ENCODE assay signal across 15 cellular contexts in the genomic region with DNA sequence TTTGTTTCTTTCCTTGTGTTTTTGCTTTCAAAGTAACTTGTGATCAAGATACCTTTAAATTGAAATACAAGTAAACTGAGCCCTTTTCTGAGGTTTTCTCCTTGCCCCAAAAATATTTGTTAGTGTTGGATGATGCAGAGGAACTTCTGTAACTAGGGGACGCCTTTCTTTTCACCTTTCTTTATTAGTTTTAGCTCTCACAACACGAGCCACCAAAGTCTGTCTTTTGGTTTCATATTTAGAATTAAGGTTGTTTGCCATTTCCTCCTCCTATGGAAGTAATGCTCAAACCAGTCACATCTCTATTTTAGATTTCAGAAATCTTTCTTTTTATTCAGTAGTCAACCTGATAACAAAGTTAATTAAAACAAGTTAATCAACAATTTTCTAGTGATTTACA.
A peak's percentile ranks its signal among the peaks of the same experiment; 100 is the strongest.
DNase-seq lines count a peak whose midpoint lies in the region; TF ChIP-seq lines count a peak whose summit lies in the region.
"Had no signal": no experiment of that assay in that cellular context is flagged by ENCODE, and none has a peak within 500 bp of the region (broad histone marks: within the 10 kb centered on the region; RNA-seq: fewer than 3 reads in every experiment).

No MANE protein-coding gene starts in this region.

- H4K20me1 ChIP-seq in KMS-11 (ENCODE audit: insufficient read depth) (no peaks in the 10 kb centered on the region), OCI-LY3 (ENCODE audit: insufficient read depth, low read length) (no peaks in the 10 kb centered on the region), neural progenitor cell (ENCODE audit: low read depth) (no peaks in the 10 kb centered on the region), osteoblast (ENCODE audit: insufficient read depth, low read length) (no peaks in the 10 kb centered on the region)

- DNase-seq in neural progenitor cell (ENCODE audit: low spot score) = no peak
- DNase-seq in NOMO-1 treated with DMSO at 0.1 percent for 48 hours (lab: John Stamatoyannopoulos, UW; ENCODE audit: unreplicated experiment) = no peak
- DNase-seq in NCI-H748 treated with DMSO at 0.1 percent for 48 hours (lab: John Stamatoyannopoulos, UW) = no peak
- DNase-seq in osteoblast (ENCODE audit: insufficient read length, low spot score, missing footprints) = no peak
- DNase-seq: BE2C; CD4-positive, alpha-beta memory T cell; DMS153; DMS79 treated with DMSO at 0.1 percent for 48 hours; EL; HCEC 1CT had no signal

- peak overlapping the region; percentile 49 for H3K4me3 ChIP-seq in ACC112 (ENCODE audit: low read depth, low read length)
- no peak overlapping the region for H3K4me3 ChIP-seq in KMS-11 (IDR thresholded peaks at IDR 0.05; ENCODE audit: insufficient read depth, low read depth, low read length)
- H3K4me3 ChIP-seq in OCI-LY3 (ENCODE audit: low read length) = peak overlapping the region; percentile 75
- no peak overlapping the region for H3K4me3 ChIP-seq in neural progenitor cell
- no peak overlapping the region for H3K4me3 ChIP-seq in osteoblast (ENCODE audit: insufficient read depth, low read length)

- TF ChIP-seq CTCF in KMS-11 (conservative IDR thresholded peaks at IDR 0.05; ENCODE audit: low read depth, low read length) (no peak), OCI-LY3 (IDR thresholded peaks at IDR 0.05; ENCODE audit: low read depth, low read length) (0 out of 2 replicates have a peak, but pooled peaks have one; percentile 5), neural progenitor cell (IDR thresholded peaks at IDR 0.05) (no peak), osteoblast (IDR thresholded peaks at IDR 0.05; ENCODE audit: extremely low read depth, low read depth, low read length) (no peak)

- H3K4me2 ChIP-seq in KMS-11 = peak overlapping the region; percentile 16; the same call in 1 of the 2 replicates
- peak overlapping the region; percentile 85 for H3K4me2 ChIP-seq in OCI-LY3 (ENCODE audit: low read length)
- H3K4me2 ChIP-seq in neural progenitor cell = no peak overlapping the region
- no peak overlapping the region for H3K4me2 ChIP-seq in osteoblast (ENCODE audit: insufficient read depth, low read length)

- H3K36me3 Mint-ChIP-seq in neural progenitor cell = no peaks in the 10 kb centered on the region
- H3K36me3 Mint-ChIP-seq: CD4-positive, alpha-beta memory T cell had no signal

- no peaks in the 10 kb centered on the region for H3K9me3 Mint-ChIP-seq in neural progenitor cell

- H3K79me2 ChIP-seq in ACC112 (ENCODE audit: control insufficient read depth, insufficient read depth, low read length, unreplicated experiment) (no peaks in the 10 kb centered on the region), KMS-11 (ENCODE audit: insufficient read depth, low read depth) (no peaks in the 10 kb centered on the region), OCI-LY3 (ENCODE audit: low read length) (no peaks in the 10 kb centered on the region), neural progenitor cell (ENCODE audit: low read depth) (no peaks in the 10 kb centered on the region), osteoblast (ENCODE audit: insufficient read depth, low read length) (no peaks in the 10 kb centered on the region)

- H3K4me1 Mint-ChIP-seq in neural progenitor cell = no peaks in the 10 kb centered on the region

- H3K27me3 Mint-ChIP-seq in neural progenitor cell (ENCODE audit: insufficient read depth, low read depth) = no peaks in the 10 kb centered on the region
- H3K27me3 Mint-ChIP-seq: CD4-positive, alpha-beta memory T cell had no signal

- H3K4me1 ChIP-seq in ACC112 (ENCODE audit: control insufficient read depth, insufficient read depth, low read length, unreplicated experiment) (no peaks in the 10 kb centered on the region), KMS-11 (ENCODE audit: low read depth, poor library complexity, severe bottlenecking) (no peaks in the 10 kb centered on the region), OCI-LY3 (ENCODE audit: low read length) (peaks cover 14% of the 10 kb centered on the region), neural progenitor cell (no peaks in the 10 kb centered on the region), osteoblast (ENCODE audit: insufficient read depth, low read length) (no peaks in the 10 kb centered on the region)
- H3K4me1 ChIP-seq: BE2C had no signal

- H3K27me3 ChIP-seq in ACC112 (ENCODE audit: insufficient read depth, low read length) (no peaks in the 10 kb centered on the region), KMS-11 (ENCODE audit: insufficient read depth, low read depth) (no peaks in the 10 kb centered on the region), OCI-LY3 (ENCODE audit: low read depth, low read length) (no peaks in the 10 kb centered on the region), neural progenitor cell (no peaks in the 10 kb centered on the region), osteoblast (ENCODE audit: insufficient read depth, low read length) (no peaks in the 10 kb centered on the region)
- H3K27me3 ChIP-seq: BE2C had no signal

- no peak overlapping the region for H3K4me3 Mint-ChIP-seq in neural progenitor cell
- H3K4me3 Mint-ChIP-seq: CD4-positive, alpha-beta memory T cell had no signal

- H3K9ac ChIP-seq in KMS-11 (no peak overlapping the region), OCI-LY3 (ENCODE audit: low read length) (peak overlapping the region; percentile 53), neural progenitor cell (no peak overlapping the region)

- no peak overlapping the region for H2AFZ ChIP-seq in ACC112 (ENCODE audit: low read length, unreplicated experiment)
- peak overlapping the region; percentile 29; the same call in 1 of the 2 replicates for H2AFZ ChIP-seq in KMS-11 (ENCODE audit: low read depth)
- H2AFZ ChIP-seq in OCI-LY3 (ENCODE audit: low read depth, low read length) = peak overlapping the region; percentile 91
- H2AFZ ChIP-seq in neural progenitor cell (replicated peaks) = peak overlapping the region; percentile 22
- H2AFZ ChIP-seq in osteoblast (ENCODE audit: low read length) = no peak overlapping the region

- H3K27ac ChIP-seq in ACC112 (ENCODE audit: low read depth, low read length) (no peak overlapping the region), KMS-11 (no peak overlapping the region), OCI-LY3 (ENCODE audit: low read length) (peak overlapping the region; percentile 27), neural progenitor cell (no peak overlapping the region), osteoblast (ENCODE audit: low read depth, low read length) (no peak overlapping the region)
- H3K27ac ChIP-seq: C4-2B, HL-60 had no signal

- H3K36me3 ChIP-seq in ACC112 (ENCODE audit: insufficient read depth, low read length) (no peaks in the 10 kb centered on the region), KMS-11 (ENCODE audit: insufficient read depth) (no peaks in the 10 kb centered on the region), OCI-LY3 (replicated peaks; ENCODE audit: low read depth, low read length) (no peaks in the 10 kb centered on the region), neural progenitor cell (no peaks in the 10 kb centered on the region), osteoblast (ENCODE audit: insufficient read depth, low read length) (no peaks in the 10 kb centered on the region)
- H3K36me3 ChIP-seq: BE2C had no signal

- H3F3A ChIP-seq in neural progenitor cell (ENCODE audit: low read depth) = no peaks in the 10 kb centered on the region

- H3K27ac Mint-ChIP-seq in neural progenitor cell = no peak overlapping the region
- H3K27ac Mint-ChIP-seq: CD4-positive, alpha-beta memory T cell had no signal

- H3K9me3 ChIP-seq in OCI-LY3 (ENCODE audit: insufficient read depth, low read length) = no peaks in the 10 kb centered on the region
- no peaks in the 10 kb centered on the region for H3K9me3 ChIP-seq in neural progenitor cell (ENCODE audit: low read depth)
- no peaks in the 10 kb centered on the region for H3K9me3 ChIP-seq in osteoblast (ENCODE audit: low read depth, low read length)
- H3K9me3 ChIP-seq: BE2C had no signal

Comparison
In these comparisons a context has a peak if more than half of its experiments do, and no peak if none do; other contexts are left out.
1. H2AFZ ChIP-seq: peak in KMS-11 (single experiment), OCI-LY3 (single experiment) and neural progenitor cell (single experiment); none in ACC112 (single experiment) and osteoblast (single experiment).
2. H3K4me3 ChIP-seq: peak in ACC112 (single experiment) and OCI-LY3 (single experiment); none in KMS-11 (single experiment), neural progenitor cell (single experiment) and osteoblast (single experiment).
3. H3K4me2 ChIP-seq: peak in KMS-11 (single experiment) and OCI-LY3 (single experiment); none in neural progenitor cell (single experiment) and osteoblast (single experiment).